11 cellular contexts compared by ENCODE assay signal in genomic region chr12:26636710-26637328, GRCh38.
DNase-seq lines count a peak whose midpoint lies in the region; ATAC-seq and TF ChIP-seq lines count a peak whose summit lies in the region.
"Had no signal": no experiment of that assay in that cellular context is flagged by ENCODE, and none has a peak within 500 bp of the region (broad histone marks: within the 10 kb centered on the region; RNA-seq: fewer than 3 reads in every experiment).

No MANE protein-coding gene starts in this region.

- TF ChIP-seq CTCF in GM23338 (conservative IDR thresholded peaks at IDR 0.05; ENCODE audit: low read depth in 2 of 2) (no peak), fibroblast of lung (conservative IDR thresholded peaks at IDR 0.05 in 1 of 2, IDR thresholded peaks at IDR 0.05 in 1 of 2; ENCODE audit: low read depth in 1 of 2, low read length in 2 of 2) (no peak), uterus (IDR thresholded peaks at IDR 0.05) (no peak)

- DNase-seq in GM23338 (ENCODE audit: low spot score) (no peak), SJSA1 (ENCODE audit: low read depth in 1 of 2, low spot score in 2 of 2) (peak; percentile 73), fibroblast of lung (ENCODE audit: low read depth in 2 of 2) (peak; percentile 53 to 88), pulmonary artery endothelial cell (ENCODE audit: low read depth, low spot score) (peak; percentile 39), uterus (no peak), AML-193 (lab: John Stamatoyannopoulos, UW) (no peak)
- no peak for DNase-seq in activated CD4-positive, alpha-beta T cell treated with anti-CD3 and anti-CD28 coated beads for 48 hours
- DNase-seq: natural killer cell, NCI-H2029 treated with DMSO at 0.1 percent for 48 hours had no signal

- H4K20me1 ChIP-seq in GM23338 (replicated peaks; ENCODE audit: insufficient read depth) (no peaks in the 10 kb centered on the region), fibroblast of lung (ENCODE audit: control insufficient read depth, extremely low read depth, insufficient read depth, low read length) (no peaks in the 10 kb centered on the region)

- H3K4me1 ChIP-seq in GM23338 (ENCODE audit: insufficient read depth) (peaks cover 40% of the 10 kb centered on the region), SJSA1 (replicated peaks) (peaks cover 61% of the 10 kb centered on the region), fibroblast of lung (ENCODE audit: control insufficient read depth, extremely low read depth, insufficient read depth, low read length) (peaks cover 2% of the 10 kb centered on the region), uterus (no peaks in the 10 kb centered on the region)

- H3K9me2 ChIP-seq in GM23338 (ENCODE audit: insufficient read depth) = no peaks in the 10 kb centered on the region; the same call in 1 of the 2 replicates

- H3K27me3 ChIP-seq in GM23338 (ENCODE audit: insufficient read depth) = no peaks in the 10 kb centered on the region
- no peaks in the 10 kb centered on the region for H3K27me3 ChIP-seq in SJSA1 (replicated peaks)
- no peaks in the 10 kb centered on the region for H3K27me3 ChIP-seq in fibroblast of lung (ENCODE audit: control insufficient read depth, insufficient read depth, low read length)
- H3K27me3 ChIP-seq in uterus = no peaks in the 10 kb centered on the region

- H3K36me3 ChIP-seq in GM23338 (ENCODE audit: insufficient read depth) = no peaks in the 10 kb centered on the region; the same call in 1 of the 2 replicates
- H3K36me3 ChIP-seq in SJSA1 = peaks cover 16% of the 10 kb centered on the region
- H3K36me3 ChIP-seq in fibroblast of lung (ENCODE audit: control insufficient read depth, insufficient read depth, low read length) = no peaks in the 10 kb centered on the region
- H3K36me3 ChIP-seq in uterus = no peaks in the 10 kb centered on the region

- H3K36me3 Mint-ChIP-seq in GM23338 (ENCODE audit: low read depth) = peaks cover 10% of the 10 kb centered on the region
- H3K36me3 Mint-ChIP-seq: natural killer cell had no signal

- peaks cover 5% of the 10 kb centered on the region for H3K27me3 Mint-ChIP-seq in GM23338 (ENCODE audit: insufficient read depth, low read depth, poor library complexity)

- H3K9me3 ChIP-seq in SJSA1 (replicated peaks) = no peaks in the 10 kb centered on the region
- no peaks in the 10 kb centered on the region for H3K9me3 ChIP-seq in fibroblast of lung (ENCODE audit: control insufficient read depth, insufficient read depth, low read depth, low read length)
- no peaks in the 10 kb centered on the region for H3K9me3 ChIP-seq in uterus

- no peak overlapping the region for H3K9ac ChIP-seq in fibroblast of lung (ENCODE audit: insufficient read depth, low read length)
- H3K9ac ChIP-seq: KMS-11 had no signal

- H3K4me2 ChIP-seq in GM23338 (no peak overlapping the region), fibroblast of lung (ENCODE audit: extremely low read depth, insufficient read depth, low read length) (no peak overlapping the region)
- H3K4me2 ChIP-seq: KMS-11 had no signal

- no peaks in the 10 kb centered on the region for H3K9me3 Mint-ChIP-seq in GM23338
- H3K9me3 Mint-ChIP-seq: natural killer cell had no signal

- peaks cover 34% of the 10 kb centered on the region for H3K4me1 Mint-ChIP-seq in GM23338
- H3K4me1 Mint-ChIP-seq: natural killer cell had no signal

- no peaks in the 10 kb centered on the region for H3F3A ChIP-seq in GM23338 (replicated peaks; ENCODE audit: low read depth)

- H3K27ac ChIP-seq in GM23338 (ENCODE audit: low read depth) (no peak overlapping the region), SJSA1 (peak overlapping the region; percentile 51), fibroblast of lung (ENCODE audit: insufficient read depth, low read length) (no peak overlapping the region), uterus (no peak overlapping the region)
- H3K27ac ChIP-seq: KMS-11 had no signal

- H3K4me3 ChIP-seq in GM23338 (no peak overlapping the region), SJSA1 (no peak overlapping the region), fibroblast of lung (replicated peaks in 1 of 4; ENCODE audit: control extremely low read depth in 1 of 4, insufficient read depth in 1 of 4, low read depth in 3 of 4, low read length in 4 of 4) (no peak overlapping the region), uterus (no peak overlapping the region)

- no peak overlapping the region for H3K27ac Mint-ChIP-seq in GM23338
- H3K27ac Mint-ChIP-seq: natural killer cell had no signal

- H3K4me3 Mint-ChIP-seq in GM23338 = no peak overlapping the region
- H3K4me3 Mint-ChIP-seq: natural killer cell had no signal

- intact Hi-C loops in uterus (cut with DNase I; ENCODE audit: low total_unique reads) = no loop called here

- no peak for TF ChIP-seq POLR2A in uterus (IDR thresholded peaks at IDR 0.05)

- no peak overlapping the region for H2AFZ ChIP-seq in GM23338
- H2AFZ ChIP-seq in fibroblast of lung (ENCODE audit: low read length) = no peak overlapping the region

- ATAC-seq in GM23338 (peak; percentile 28; the same call in 1 of the 3 replicates), GM18867 (IDR thresholded peaks at IDR 0.05; ENCODE audit: unreplicated experiment) (no peak)
- ATAC-seq: natural killer cell had no signal

- H3K79me2 ChIP-seq in GM23338 (replicated peaks; ENCODE audit: insufficient read depth) (no peaks in the 10 kb centered on the region), fibroblast of lung (ENCODE audit: control insufficient read depth, insufficient read depth, low read length) (no peaks in the 10 kb centered on the region)

TF ChIP-seq in GM23338, 12 proteins besides CTCF, POLR2A, EP300 and RAD21 (continues in another document):
- TF ChIP-seq, protein P1, sequence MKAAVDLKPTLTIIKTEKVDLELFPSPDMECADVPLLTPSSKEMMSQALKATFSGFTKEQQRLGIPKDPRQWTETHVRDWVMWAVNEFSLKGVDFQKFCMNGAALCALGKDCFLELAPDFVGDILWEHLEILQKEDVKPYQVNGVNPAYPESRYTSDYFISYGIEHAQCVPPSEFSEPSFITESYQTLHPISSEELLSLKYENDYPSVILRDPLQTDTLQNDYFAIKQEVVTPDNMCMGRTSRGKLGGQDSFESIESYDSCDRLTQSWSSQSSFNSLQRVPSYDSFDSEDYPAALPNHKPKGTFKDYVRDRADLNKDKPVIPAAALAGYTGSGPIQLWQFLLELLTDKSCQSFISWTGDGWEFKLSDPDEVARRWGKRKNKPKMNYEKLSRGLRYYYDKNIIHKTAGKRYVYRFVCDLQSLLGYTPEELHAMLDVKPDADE (IDR thresholded peaks at IDR 0.05) = no peak
- TF ChIP-seq NANOG (IDR thresholded peaks at IDR 0.05; ENCODE audit: borderline replicate concordance) = no peak
- TF ChIP-seq JUNB (IDR thresholded peaks at IDR 0.05; ENCODE audit: unreplicated experiment) = no peak
- no peak for TF ChIP-seq ZNF114 (CRISPR knock-in tag; IDR thresholded peaks at IDR 0.05)
- TF ChIP-seq EZH2phosphoT487 (IDR thresholded peaks at IDR 0.05; ENCODE audit: unreplicated experiment) = no peak
- TF ChIP-seq, protein P2, sequence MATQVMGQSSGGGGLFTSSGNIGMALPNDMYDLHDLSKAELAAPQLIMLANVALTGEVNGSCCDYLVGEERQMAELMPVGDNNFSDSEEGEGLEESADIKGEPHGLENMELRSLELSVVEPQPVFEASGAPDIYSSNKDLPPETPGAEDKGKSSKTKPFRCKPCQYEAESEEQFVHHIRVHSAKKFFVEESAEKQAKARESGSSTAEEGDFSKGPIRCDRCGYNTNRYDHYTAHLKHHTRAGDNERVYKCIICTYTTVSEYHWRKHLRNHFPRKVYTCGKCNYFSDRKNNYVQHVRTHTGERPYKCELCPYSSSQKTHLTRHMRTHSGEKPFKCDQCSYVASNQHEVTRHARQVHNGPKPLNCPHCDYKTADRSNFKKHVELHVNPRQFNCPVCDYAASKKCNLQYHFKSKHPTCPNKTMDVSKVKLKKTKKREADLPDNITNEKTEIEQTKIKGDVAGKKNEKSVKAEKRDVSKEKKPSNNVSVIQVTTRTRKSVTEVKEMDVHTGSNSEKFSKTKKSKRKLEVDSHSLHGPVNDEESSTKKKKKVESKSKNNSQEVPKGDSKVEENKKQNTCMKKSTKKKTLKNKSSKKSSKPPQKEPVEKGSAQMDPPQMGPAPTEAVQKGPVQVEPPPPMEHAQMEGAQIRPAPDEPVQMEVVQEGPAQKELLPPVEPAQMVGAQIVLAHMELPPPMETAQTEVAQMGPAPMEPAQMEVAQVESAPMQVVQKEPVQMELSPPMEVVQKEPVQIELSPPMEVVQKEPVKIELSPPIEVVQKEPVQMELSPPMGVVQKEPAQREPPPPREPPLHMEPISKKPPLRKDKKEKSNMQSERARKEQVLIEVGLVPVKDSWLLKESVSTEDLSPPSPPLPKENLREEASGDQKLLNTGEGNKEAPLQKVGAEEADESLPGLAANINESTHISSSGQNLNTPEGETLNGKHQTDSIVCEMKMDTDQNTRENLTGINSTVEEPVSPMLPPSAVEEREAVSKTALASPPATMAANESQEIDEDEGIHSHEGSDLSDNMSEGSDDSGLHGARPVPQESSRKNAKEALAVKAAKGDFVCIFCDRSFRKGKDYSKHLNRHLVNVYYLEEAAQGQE (IDR thresholded peaks at IDR 0.05; ENCODE audit: unreplicated experiment) = no peak
- TF ChIP-seq EZH2 (IDR thresholded peaks at IDR 0.05; ENCODE audit: low read depth, unreplicated experiment) = no peak
- TF ChIP-seq ZNF331 (CRISPR knock-in tag; IDR thresholded peaks at IDR 0.05; ENCODE audit: low read depth) = no peak
- no peak for TF ChIP-seq POLR2AphosphoS5 (IDR thresholded peaks at IDR 0.05; ENCODE audit: low read depth)

Comparison
In these comparisons a context has a peak if more than half of its experiments do, and no peak if none do; other contexts are left out.
1. DNase-seq: peak in SJSA1 (2 of 2), fibroblast of lung (2 of 2) and pulmonary artery endothelial cell (single experiment); none in GM23338 (single experiment), uterus (0 of 2), AML-193 (0 of 2) and activated CD4-positive, alpha-beta T cell treated with anti-CD3 and anti-CD28 coated beads for 48 hours (single experiment).